ENCODE assay signal across 12 cellular contexts in genomic region chrX:68681443-68681941, GRCh38. TPM values are rescaled to one million over a fixed set of nuclear protein-coding genes. Genes with fewer than 3 reads are reported as not detected.
DNase-seq lines count a peak whose midpoint lies in the region; ATAC-seq and TF ChIP-seq lines count a peak whose summit lies in the region.
"Had no signal": no experiment of that assay in that cellular context is flagged by ENCODE, and none has a peak within 500 bp of the region (broad histone marks: within the 10 kb centered on the region; RNA-seq: fewer than 3 reads in every experiment).

No MANE protein-coding gene starts in this region.

- H2AFZ ChIP-seq in mesenchymal stem cell (ENCODE audit: low read depth, low read length), result no peak overlapping the region
- H2AFZ ChIP-seq: hepatocyte had no signal

- H2BK15ac ChIP-seq in mesenchymal stem cell (ENCODE audit: low read depth, poor library complexity, severe bottlenecking), result no peak overlapping the region

- TF ChIP-seq CTCF in esophagus squamous epithelium (IDR thresholded peaks at IDR 0.05), result no peak
- TF ChIP-seq CTCF in endodermal cell (conservative IDR thresholded peaks at IDR 0.05), result no peak

- no peak overlapping the region for H3K4me3 ChIP-seq in mesenchymal stem cell (ENCODE audit: insufficient read depth in 1 of 2, low read depth in 1 of 2, low read length in 2 of 2)
- H3K4me3 ChIP-seq in esophagus squamous epithelium, result no peak overlapping the region
- H3K4me3 ChIP-seq in endodermal cell (ENCODE audit: low read length), result no peak overlapping the region
- H3K4me3 ChIP-seq: hepatocyte, psoas muscle had no signal

- H3K36me3 ChIP-seq in mesenchymal stem cell (ENCODE audit: control insufficient read depth in 1 of 2, insufficient read depth in 2 of 2, low read depth in 1 of 2, low read length in 2 of 2) (no peaks in the 10 kb centered on the region), esophagus squamous epithelium (no peaks in the 10 kb centered on the region), endodermal cell (ENCODE audit: control insufficient read depth, insufficient read depth, low read length) (no peaks in the 10 kb centered on the region)

- DNase-seq in GM03348 (ENCODE audit: low spot score) (peak; percentile 12), mesenchymal stem cell (peak; percentile 20), NCI-H526 (lab: John Stamatoyannopoulos, UW) (no peak), NCI-H128 (lab: John Stamatoyannopoulos, UW; ENCODE audit: unreplicated experiment) (no peak), esophagus squamous epithelium (lab: John Stamatoyannopoulos, UW) (no peak), endodermal cell (no peak)
- DNase-seq in activated naive CD8-positive, alpha-beta T cell treated with anti-CD3 and anti-CD28 coated beads for 36 hours, result peak; percentile 4
- DNase-seq: NCI-H2107; psoas muscle; stimulated activated CD4-positive, alpha-beta T cell treated with anti-CD3 and anti-CD28 coated beads, Interleukin-4, amount 100 ng/mL, for 1 hour had no signal

- no peak overlapping the region for H3K9ac ChIP-seq in mesenchymal stem cell (ENCODE audit: low read length)
- no peak overlapping the region for H3K9ac ChIP-seq in endodermal cell (ENCODE audit: extremely low read depth, low read length, poor library complexity, severe bottlenecking)

- H3K14ac ChIP-seq in mesenchymal stem cell (ENCODE audit: low read length in 2 of 2), result no peak overlapping the region

- H3K4me3 Mint-ChIP-seq in activated naive CD8-positive, alpha-beta T cell treated with anti-CD3 and anti-CD28 coated beads for 36 hours, result no peak overlapping the region
- H3K4me3 Mint-ChIP-seq in endodermal cell, result no peak overlapping the region

- H3K79me1 ChIP-seq in mesenchymal stem cell (replicated peaks; ENCODE audit: low read length, poor library complexity, severe bottlenecking), result no peaks in the 10 kb centered on the region

- H3K27ac Mint-ChIP-seq in activated naive CD8-positive, alpha-beta T cell treated with anti-CD3 and anti-CD28 coated beads for 36 hours, result no peak overlapping the region
- no peak overlapping the region for H3K27ac Mint-ChIP-seq in endodermal cell

- H2BK12ac ChIP-seq in mesenchymal stem cell (ENCODE audit: low read length in 2 of 2), result no peak overlapping the region

- H3K4me1 ChIP-seq in mesenchymal stem cell (ENCODE audit: control insufficient read depth, insufficient read depth, low read depth, low read length) (peaks cover 13% of the 10 kb centered on the region), esophagus squamous epithelium (peaks cover 0 to 21% (median 0%) of the 10 kb centered on the region in 3 donors), endodermal cell (ENCODE audit: control insufficient read depth, insufficient read depth, low read length) (no peaks in the 10 kb centered on the region)

- TF ChIP-seq POLR2A in esophagus squamous epithelium (IDR thresholded peaks at IDR 0.05), result no peak

- no peaks in the 10 kb centered on the region for H3K9me3 Mint-ChIP-seq in activated naive CD8-positive, alpha-beta T cell treated with anti-CD3 and anti-CD28 coated beads for 36 hours
- H3K9me3 Mint-ChIP-seq in endodermal cell, result peaks cover 57% of the 10 kb centered on the region

- H2BK5ac ChIP-seq in mesenchymal stem cell (ENCODE audit: low read depth, low read length, poor library complexity, severe bottlenecking), result no peak overlapping the region

- H3K9me3 ChIP-seq in mesenchymal stem cell (ENCODE audit: control insufficient read depth, low read length), result no peaks in the 10 kb centered on the region
- no peaks in the 10 kb centered on the region for H3K9me3 ChIP-seq in esophagus squamous epithelium
- H3K9me3 ChIP-seq in endodermal cell (ENCODE audit: control insufficient read depth, low read length), result no peaks in the 10 kb centered on the region
- H3K9me3 ChIP-seq: psoas muscle had no signal

- peaks cover 4% of the 10 kb centered on the region for H3K4me1 Mint-ChIP-seq in activated naive CD8-positive, alpha-beta T cell treated with anti-CD3 and anti-CD28 coated beads for 36 hours
- H3K4me1 Mint-ChIP-seq in endodermal cell, result peaks cover 8% of the 10 kb centered on the region

- H4K8ac ChIP-seq in mesenchymal stem cell (ENCODE audit: low read length), result no peak overlapping the region

- no peaks in the 10 kb centered on the region for H3K36me3 Mint-ChIP-seq in activated naive CD8-positive, alpha-beta T cell treated with anti-CD3 and anti-CD28 coated beads for 36 hours
- H3K36me3 Mint-ChIP-seq in endodermal cell (ENCODE audit: low read depth), result no peaks in the 10 kb centered on the region

- ATAC-seq in HG02588 (IDR thresholded peaks at IDR 0.05; ENCODE audit: unreplicated experiment), result peak; percentile 45

- intact Hi-C loops in esophagus squamous epithelium (cut with DNase I), result no loop called here

- no peak overlapping the region for H2BK120ac ChIP-seq in mesenchymal stem cell (ENCODE audit: low read depth, low read length)

- no peak overlapping the region for H2AK5ac ChIP-seq in mesenchymal stem cell (ENCODE audit: low read length, severe bottlenecking)

- H4K91ac ChIP-seq in mesenchymal stem cell (ENCODE audit: low read length), result no peak overlapping the region

- H3K4me2 ChIP-seq in mesenchymal stem cell (ENCODE audit: low read length, poor library complexity, severe bottlenecking), result no peak overlapping the region
- H3K4me2 ChIP-seq: hepatocyte had no signal

- H3K23ac ChIP-seq in mesenchymal stem cell (ENCODE audit: low read length in 2 of 2), result no peak overlapping the region

- WGBS in mesenchymal stem cell, result 40% methylated on average over 1 of the region's 2 CpGs
- WGBS in esophagus squamous epithelium, 2 donors, result 73 to 86% methylated on average over 1 to 2 of the region's 2 CpGs
- 92% methylated on average over 1 of the region's 2 CpGs; no CpG with 5 or more reads in 1 of the 2 experiments for WGBS in endodermal cell (ENCODE audit: insufficient coverage in 1 of 2, insufficient read length in 1 of 2), 2 experiments

- H3K18ac ChIP-seq in mesenchymal stem cell (ENCODE audit: low read depth in 1 of 2, low read length in 2 of 2), result no peak overlapping the region

- peaks cover 7% of the 10 kb centered on the region for H3K27me3 Mint-ChIP-seq in activated naive CD8-positive, alpha-beta T cell treated with anti-CD3 and anti-CD28 coated beads for 36 hours
- peaks cover under 1% of the 10 kb centered on the region for H3K27me3 Mint-ChIP-seq in endodermal cell (ENCODE audit: insufficient read depth)

- H3K4ac ChIP-seq in mesenchymal stem cell (ENCODE audit: low read depth in 1 of 2, low read length in 2 of 2), result no peak overlapping the region

- no peak overlapping the region for H3K27ac ChIP-seq in mesenchymal stem cell (ENCODE audit: low read length, poor library complexity, severe bottlenecking)
- no peak overlapping the region for H3K27ac ChIP-seq in esophagus squamous epithelium
- H3K27ac ChIP-seq in endodermal cell (ENCODE audit: low read depth, low read length), result no peak overlapping the region
- H3K27ac ChIP-seq: hepatocyte, psoas muscle had no signal

- H3K27me3 ChIP-seq in mesenchymal stem cell (ENCODE audit: control insufficient read depth in 1 of 2, insufficient read depth in 1 of 2, low read length in 2 of 2), result peaks cover 0 to 69% of the 10 kb centered on the region in 2 experiments
- no peaks in the 10 kb centered on the region for H3K27me3 ChIP-seq in esophagus squamous epithelium
- H3K27me3 ChIP-seq in endodermal cell (ENCODE audit: control insufficient read depth, insufficient read depth, low read length, poor library complexity, severe bottlenecking), result no peaks in the 10 kb centered on the region
- H3K27me3 ChIP-seq: hepatocyte had no signal

RNA-seq across cellular contexts. Expression of gene STARD8, which starts 34.0 kb away (rescaled TPM):
- total RNA-seq in activated naive CD8-positive, alpha-beta T cell treated with anti-CD3 and anti-CD28 coated beads for 36 hours, result under 1 TPM; 0.31 to 0.50 TPM
- polyA plus RNA-seq in mesenchymal stem cell (2013, experiment 1 of 2), result 0.19 TPM
- 0.18 TPM for polyA plus RNA-seq in mesenchymal stem cell (2013, experiment 2 of 2)
- total RNA-seq in esophagus squamous epithelium (1 to 10 TPM in 3 of 4 donors, under 1 TPM in 1; 0.95 to 9.9 (median 2.1) TPM), endodermal cell (1 to 10 TPM; 1.5 to 1.8 TPM)
- polyA plus RNA-seq in endodermal cell (2013, experiment 1 of 2), result 3.1 TPM
- polyA plus RNA-seq in endodermal cell (2013, experiment 2 of 2), result 2.7 TPM

Comparison
In these comparisons a context has a peak if more than half of its experiments do, and no peak if none do; other contexts are left out.
1. DNase-seq: peak in GM03348 (single experiment), activated naive CD8-positive, alpha-beta T cell treated with anti-CD3 and anti-CD28 coated beads for 36 hours (single experiment) and mesenchymal stem cell (single experiment); none in NCI-H526 (0 of 2), NCI-H128 (single experiment), esophagus squamous epithelium (single experiment) and endodermal cell (single experiment).